8 cellular contexts compared by ENCODE assay signal in genomic region chr11:16613401-16614381, GRCh38.
DNase-seq lines count a peak whose midpoint lies in the region; ATAC-seq, FAIRE-seq and TF ChIP-seq lines count a peak whose summit lies in the region.

No MANE protein-coding gene starts in this region.

- TF ChIP-seq CTCF in AG09309 (IDR thresholded peaks at IDR 0.05; ENCODE audit: control insufficient read depth, insufficient read depth, low read depth, low read length, missing control alignments) (peak; percentile 90), chondrocyte (IDR thresholded peaks at IDR 0.05) (peak; percentile 97), kidney (IDR thresholded peaks at IDR 0.05; ENCODE audit: borderline replicate concordance, extremely low read depth, insufficient read depth) (peak; percentile 94)

- H3K4me3 ChIP-seq in AG09309 (ENCODE audit: control insufficient read depth, low read depth, low read length) (peak overlapping the region; percentile 35), kidney (ENCODE audit: low read length in 2 of 2) (peak overlapping the region; percentile 53 to 70)

- intact Hi-C loops in kidney (cut with DNase I): no loop called here

- H3K36me3 ChIP-seq in kidney (ENCODE audit: control insufficient read depth in 1 of 2, insufficient read depth in 2 of 2, low read length in 2 of 2): no peaks in the 10 kb centered on the region

- peak overlapping the region; percentile 90 for H3K4me3 Mint-ChIP-seq in chondrocyte (ENCODE audit: unreplicated experiment)

- H3K9me3 ChIP-seq in kidney (ENCODE audit: control insufficient read depth in 1 of 2, low read length in 2 of 2): no peaks in the 10 kb centered on the region

- H3K27ac Mint-ChIP-seq in chondrocyte (ENCODE audit: unreplicated experiment): peak overlapping the region; percentile 82

- H3K9me3 Mint-ChIP-seq in chondrocyte (ENCODE audit: low read depth): no peaks in the 10 kb centered on the region

- ATAC-seq in GM18870 (IDR thresholded peaks at IDR 0.05; ENCODE audit: unreplicated experiment): peak; percentile 99
- ATAC-seq in HG03097 (IDR thresholded peaks at IDR 0.05; ENCODE audit: low FRiP score, unreplicated experiment): peak; percentile 99

- no peak overlapping the region for H3K27ac ChIP-seq in kidney (ENCODE audit: low read depth in 2 of 2, low read length in 2 of 2)

- DNase-seq in AG09309 (ENCODE audit: low read depth) (peak; percentile 18), NCI-H2107 (lab: John Stamatoyannopoulos, UW) (peak; percentile 90), UCSD-AML1 (lab: John Stamatoyannopoulos, UW; ENCODE audit: unreplicated experiment) (peak; percentile 72), chondrocyte (ENCODE audit: low spot score) (peak; percentile 94), kidney (peak; percentile 94)
- DNase-seq in stimulated activated CD4-positive, alpha-beta T cell treated with anti-CD3 and anti-CD28 coated beads, Interleukin-12 subunit alpha, Interleukin-12 subunit beta, amount 100 ng/mL, for 4 hours: peak; percentile 62

- H3K4me1 Mint-ChIP-seq in chondrocyte (ENCODE audit: low read depth): peaks cover 25% of the 10 kb centered on the region

- H3K36me3 Mint-ChIP-seq in chondrocyte (ENCODE audit: low read depth): no peaks in the 10 kb centered on the region

- FAIRE-seq in kidney (lab: Jason Lieb, UNC): no peak

- H3K27me3 Mint-ChIP-seq in chondrocyte (ENCODE audit: low read depth): peaks cover 2% of the 10 kb centered on the region

- peaks cover 0 to 10% of the 10 kb centered on the region in 2 donors for H3K4me1 ChIP-seq in kidney (ENCODE audit: control insufficient read depth in 1 of 2, insufficient read depth in 1 of 2, low read depth in 1 of 2, low read length in 2 of 2)

- H3K9ac ChIP-seq in kidney (ENCODE audit: low read length in 2 of 2): peak overlapping the region; percentile 23 to 38

Comparison
In these comparisons a context has a peak if more than half of its experiments do, and no peak if none do; other contexts are left out.
1. DNase-seq: peak in every context shown above with its lines; median percentile 94 in chondrocyte; 94 in kidney; 90 in NCI-H2107; 72 in UCSD-AML1; 62 in stimulated activated CD4-positive, alpha-beta T cell treated with anti-CD3 and anti-CD28 coated beads, Interleukin-12 subunit alpha, Interleukin-12 subunit beta, amount 100 ng/mL, for 4 hours; 18 in AG09309.